In the genomic region with DNA sequence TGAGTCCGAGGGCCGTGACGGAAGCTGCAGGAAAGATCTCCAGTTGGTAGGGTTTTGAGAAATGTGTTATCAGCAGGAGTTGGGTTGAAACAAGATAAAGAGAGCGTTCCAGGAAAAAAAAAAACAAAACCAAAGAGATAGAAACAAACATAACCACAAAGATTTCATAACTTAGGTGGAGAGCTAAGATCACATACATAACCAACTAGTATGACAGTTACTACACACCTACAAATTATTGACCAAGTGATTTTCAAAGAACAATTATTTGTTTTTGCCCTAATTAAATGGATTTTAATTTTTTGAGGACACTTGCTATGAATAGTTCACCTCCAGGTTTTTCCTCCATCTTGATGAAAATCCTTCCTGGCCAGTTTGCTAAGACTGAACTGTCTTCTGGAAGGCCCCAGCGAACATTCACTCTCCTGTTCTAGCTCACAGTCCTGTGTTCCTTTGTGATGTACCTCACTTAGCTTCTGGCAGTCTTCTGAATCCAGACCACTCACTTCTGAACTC, we compare ENCODE assay signal across 20 cellular contexts.
A peak's percentile ranks its signal among the peaks of the same experiment; 100 is the strongest.
DNase-seq lines count a peak whose midpoint lies in the region; ATAC-seq and TF ChIP-seq lines count a peak whose summit lies in the region.
"Had no signal": no experiment of that assay in that cellular context is flagged by ENCODE, and none has a peak within 500 bp of the region (broad histone marks: within the 10 kb centered on the region; RNA-seq: fewer than 3 reads in every experiment).

No MANE protein-coding gene starts in this region.

- peaks cover 0 to 25% of the 10 kb centered on the region in 2 donors for H3K4me1 ChIP-seq in naive thymus-derived CD4-positive, alpha-beta T cell (ENCODE audit: control insufficient read depth in 2 of 2, insufficient read depth in 2 of 2, low read length in 2 of 2)
- H3K4me1 ChIP-seq in neuronal stem cell (ENCODE audit: control insufficient read depth in 2 of 2, insufficient read depth in 1 of 2, low read depth in 1 of 2, low read length in 2 of 2): no peaks in the 10 kb centered on the region
- H3K4me1 ChIP-seq: breast epithelium, SJSA1 had no signal

- intact Hi-C loops in activated CD4-positive, alpha-beta T cell treated with anti-CD3 and anti-CD28 coated beads for 36 hours (cut with DNase I, micrococcal nuclease): loop anchor here in 1 of 2 experiments (10.0 kb wide), 1 partner anchor 788 kb away; no protein-coding TSS in a partner anchor
- intact Hi-C loops in naive thymus-derived CD4-positive, alpha-beta T cell (cut with micrococcal nuclease): loop anchor here (2.0 to 10.0 kb wide), 3 partner anchors 90 to 578 kb away; no protein-coding TSS in a partner anchor
- intact Hi-C loops in posterior cingulate gyrus (cut with DNase I): no loop called here

- peaks cover 0 to 24% (median 0%) of the 10 kb centered on the region in 3 experiments for H3K36me3 ChIP-seq in naive thymus-derived CD4-positive, alpha-beta T cell (ENCODE audit: control insufficient read depth in 2 of 3, insufficient read depth in 3 of 3, low read length in 3 of 3)
- H3K36me3 ChIP-seq in neuronal stem cell (replicated peaks in 1 of 2; ENCODE audit: control insufficient read depth in 2 of 2, insufficient read depth in 2 of 2, low read length in 2 of 2): peaks cover 9 to 36% of the 10 kb centered on the region in 2 donors
- H3K36me3 ChIP-seq: breast epithelium had no signal

- H3K9ac ChIP-seq in neuronal stem cell (ENCODE audit: low read depth, low read length, poor library complexity): no peak overlapping the region

- H2BK5ac ChIP-seq in neuronal stem cell (ENCODE audit: low read length): no peak overlapping the region

- no peak overlapping the region for H4K91ac ChIP-seq in neuronal stem cell (ENCODE audit: low read depth, low read length, poor library complexity)

- no peaks in the 10 kb centered on the region for H3K27me3 Mint-ChIP-seq in activated CD4-positive, alpha-beta T cell treated with anti-CD3 and anti-CD28 coated beads for 36 hours
- H3K27me3 Mint-ChIP-seq in T-helper 1 cell treated with Interleukin-12 subunit alpha and Interleukin-12 subunit beta and Interleukin-4 antibody, amounts not matched to agents 30 μg/mL and 1 μg/mL, for 36 hours (ENCODE audit: low read depth): no peaks in the 10 kb centered on the region
- no peaks in the 10 kb centered on the region for H3K27me3 Mint-ChIP-seq in activated naive CD8-positive, alpha-beta T cell treated with anti-CD3 and anti-CD28 coated beads, Interleukin-2, amount 50 U/mL, for 24 hours
- peaks cover 0 to 3% (median 0%) of the 10 kb centered on the region in 5 donors for H3K27me3 Mint-ChIP-seq in naive thymus-derived CD4-positive, alpha-beta T cell
- H3K27me3 Mint-ChIP-seq in type B pancreatic cell: no peaks in the 10 kb centered on the region
- H3K27me3 Mint-ChIP-seq: B cell had no signal

- peak overlapping the region; percentile 79 for H3K27ac Mint-ChIP-seq in activated CD4-positive, alpha-beta T cell treated with anti-CD3 and anti-CD28 coated beads for 36 hours
- H3K27ac Mint-ChIP-seq in T-helper 1 cell treated with Interleukin-12 subunit alpha and Interleukin-12 subunit beta and Interleukin-4 antibody, amounts not matched to agents 30 μg/mL and 1 μg/mL, for 36 hours: peak overlapping the region; percentile 75
- H3K27ac Mint-ChIP-seq in activated naive CD8-positive, alpha-beta T cell treated with anti-CD3 and anti-CD28 coated beads, Interleukin-2, amount 50 U/mL, for 24 hours: peak overlapping the region; percentile 5
- H3K27ac Mint-ChIP-seq in naive thymus-derived CD4-positive, alpha-beta T cell: peak overlapping the region; percentile 76 to 95 (median 91)
- H3K27ac Mint-ChIP-seq in type B pancreatic cell: no peak overlapping the region

- no peak overlapping the region for H2BK15ac ChIP-seq in neuronal stem cell (ENCODE audit: low read length)

- no peaks in the 10 kb centered on the region for H3K9me3 Mint-ChIP-seq in activated CD4-positive, alpha-beta T cell treated with anti-CD3 and anti-CD28 coated beads for 36 hours (ENCODE audit: low read depth)
- H3K9me3 Mint-ChIP-seq in T-helper 1 cell treated with Interleukin-12 subunit alpha and Interleukin-12 subunit beta and Interleukin-4 antibody, amounts not matched to agents 30 μg/mL and 1 μg/mL, for 36 hours: no peaks in the 10 kb centered on the region
- no peaks in the 10 kb centered on the region for H3K9me3 Mint-ChIP-seq in activated naive CD8-positive, alpha-beta T cell treated with anti-CD3 and anti-CD28 coated beads, Interleukin-2, amount 50 U/mL, for 24 hours
- H3K9me3 Mint-ChIP-seq in naive thymus-derived CD4-positive, alpha-beta T cell: peaks cover 0 to 3% (median 0%) of the 10 kb centered on the region in 11 donors
- H3K9me3 Mint-ChIP-seq in type B pancreatic cell: no peaks in the 10 kb centered on the region

- H3K4me3 ChIP-seq in naive thymus-derived CD4-positive, alpha-beta T cell (ENCODE audit: low read length): no peak overlapping the region
- no peak overlapping the region for H3K4me3 ChIP-seq in neuronal stem cell (ENCODE audit: low read length in 2 of 2)
- H3K4me3 ChIP-seq: breast epithelium, SJSA1 had no signal

- no peaks in the 10 kb centered on the region for H3K27me3 ChIP-seq in naive thymus-derived CD4-positive, alpha-beta T cell (ENCODE audit: control insufficient read depth in 2 of 2, insufficient read depth in 2 of 2, low read length in 2 of 2)
- H3K27me3 ChIP-seq in neuronal stem cell (ENCODE audit: control insufficient read depth in 3 of 3, insufficient read depth in 3 of 3, low read depth in 1 of 3, low read length in 3 of 3): no peaks in the 10 kb centered on the region
- H3K27me3 ChIP-seq: breast epithelium, SJSA1 had no signal

- no peak overlapping the region for H2BK12ac ChIP-seq in neuronal stem cell (ENCODE audit: low read length)

- ATAC-seq in activated CD4-positive, alpha-beta T cell treated with anti-CD3 and anti-CD28 coated beads for 36 hours: peak; percentile 39
- peak; percentile 11 for ATAC-seq in activated naive CD8-positive, alpha-beta T cell treated with anti-CD3 and anti-CD28 coated beads, Interleukin-2, amount 50 U/mL, for 24 hours
- ATAC-seq in naive thymus-derived CD4-positive, alpha-beta T cell: peak; percentile 34

- no CpG with 5 or more reads among the region's 5 CpGs for WGBS in neuronal stem cell (ENCODE audit: extremely low coverage in 2 of 2, insufficient read length in 2 of 2, insufficient replicate concordance in 1 of 2), 2 donors

- peaks cover 43% of the 10 kb centered on the region for H3K4me1 Mint-ChIP-seq in activated CD4-positive, alpha-beta T cell treated with anti-CD3 and anti-CD28 coated beads for 36 hours
- peaks cover 34% of the 10 kb centered on the region for H3K4me1 Mint-ChIP-seq in T-helper 1 cell treated with Interleukin-12 subunit alpha and Interleukin-12 subunit beta and Interleukin-4 antibody, amounts not matched to agents 30 μg/mL and 1 μg/mL, for 36 hours (ENCODE audit: low read depth)
- peaks cover 42% of the 10 kb centered on the region for H3K4me1 Mint-ChIP-seq in activated naive CD8-positive, alpha-beta T cell treated with anti-CD3 and anti-CD28 coated beads, Interleukin-2, amount 50 U/mL, for 24 hours
- peaks cover 24 to 68% (median 61%) of the 10 kb centered on the region in 7 donors for H3K4me1 Mint-ChIP-seq in naive thymus-derived CD4-positive, alpha-beta T cell
- no peaks in the 10 kb centered on the region for H3K4me1 Mint-ChIP-seq in type B pancreatic cell (ENCODE audit: unreplicated experiment)

- peaks cover 50% of the 10 kb centered on the region for H3K36me3 Mint-ChIP-seq in activated CD4-positive, alpha-beta T cell treated with anti-CD3 and anti-CD28 coated beads for 36 hours (ENCODE audit: low read depth)
- H3K36me3 Mint-ChIP-seq in T-helper 1 cell treated with Interleukin-12 subunit alpha and Interleukin-12 subunit beta and Interleukin-4 antibody, amounts not matched to agents 30 μg/mL and 1 μg/mL, for 36 hours (ENCODE audit: low read depth): peaks cover 21% of the 10 kb centered on the region
- H3K36me3 Mint-ChIP-seq in activated naive CD8-positive, alpha-beta T cell treated with anti-CD3 and anti-CD28 coated beads, Interleukin-2, amount 50 U/mL, for 24 hours (ENCODE audit: low read depth): peaks cover 46% of the 10 kb centered on the region
- peaks cover 13 to 44% (median 30%) of the 10 kb centered on the region in 5 donors for H3K36me3 Mint-ChIP-seq in naive thymus-derived CD4-positive, alpha-beta T cell
- H3K36me3 Mint-ChIP-seq in type B pancreatic cell: peaks cover 28% of the 10 kb centered on the region

- no peak overlapping the region for H2AFZ ChIP-seq in neuronal stem cell (ENCODE audit: low read length)

- CTCF ChIA-PET in activated CD4-positive, alpha-beta T cell treated with anti-CD3 and anti-CD28 coated beads for 36 hours (lab: Charles Lee): interaction anchor here (0.7 to 2.8 kb wide), 11 partner anchors 10 to 226 kb away, joined by 3 to 13 read pairs (median 5); no protein-coding TSS in a partner anchor
- CTCF ChIA-PET in naive thymus-derived CD4-positive, alpha-beta T cell (lab: Charles Lee): interaction anchor here (0.7 to 1.8 kb wide), 4 partner anchors 15 to 656 kb away, joined by 3 to 11 read pairs (median 8); no protein-coding TSS in a partner anchor

- H4K8ac ChIP-seq in neuronal stem cell (ENCODE audit: low read depth, low read length): no peak overlapping the region

- peak overlapping the region; percentile 61 for H3K27ac ChIP-seq in naive thymus-derived CD4-positive, alpha-beta T cell (ENCODE audit: low read depth, low read length)
- H3K27ac ChIP-seq in neuronal stem cell (replicated peaks; ENCODE audit: low read length): no peak overlapping the region
- H3K27ac ChIP-seq: 22Rv1, breast epithelium, SJSA1 had no signal

- H3K9me3 ChIP-seq in naive thymus-derived CD4-positive, alpha-beta T cell (ENCODE audit: control insufficient read depth in 2 of 3, low read length in 3 of 3): no peaks in the 10 kb centered on the region
- no peaks in the 10 kb centered on the region for H3K9me3 ChIP-seq in neuronal stem cell (replicated peaks in 1 of 2; ENCODE audit: control insufficient read depth in 2 of 2, insufficient read depth in 1 of 2, low read depth in 1 of 2, low read length in 2 of 2)
- H3K9me3 ChIP-seq: breast epithelium, SJSA1 had no signal

- no peak overlapping the region for H2AK5ac ChIP-seq in neuronal stem cell (ENCODE audit: low read depth, low read length)

- H3K18ac ChIP-seq in neuronal stem cell (ENCODE audit: low read length): no peak overlapping the region

- H3K4ac ChIP-seq in neuronal stem cell (ENCODE audit: low read length): no peak overlapping the region

- no peak overlapping the region for H3K14ac ChIP-seq in neuronal stem cell (ENCODE audit: low read length)

- H3K4me2 ChIP-seq in neuronal stem cell (ENCODE audit: insufficient read depth, low read length, poor library complexity, severe bottlenecking): no peak overlapping the region

- POLR2A ChIA-PET in activated CD4-positive, alpha-beta T cell treated with anti-CD3 and anti-CD28 coated beads for 36 hours (lab: Charles Lee): interaction anchor here (0.6 to 1.0 kb wide), 2 partner anchors 15 to 129 kb away, joined by 3 to 7 read pairs; no protein-coding TSS in a partner anchor
- POLR2A ChIA-PET in naive thymus-derived CD4-positive, alpha-beta T cell (lab: Charles Lee): interaction anchor here (1.2 to 1.3 kb wide), 3 partner anchors 26 to 154 kb away, joined by 3 to 5 read pairs (median 3); no protein-coding TSS in a partner anchor

- no peaks in the 10 kb centered on the region for H3K79me1 ChIP-seq in neuronal stem cell (ENCODE audit: low read depth, low read length)

- no peak for TF ChIP-seq CTCF in type B pancreatic cell (conservative IDR thresholded peaks at IDR 0.05)

- peak overlapping the region; percentile 32 for H3K4me3 Mint-ChIP-seq in activated CD4-positive, alpha-beta T cell treated with anti-CD3 and anti-CD28 coated beads for 36 hours
- peak overlapping the region; percentile 64 for H3K4me3 Mint-ChIP-seq in T-helper 1 cell treated with Interleukin-12 subunit alpha and Interleukin-12 subunit beta and Interleukin-4 antibody, amounts not matched to agents 30 μg/mL and 1 μg/mL, for 36 hours
- H3K4me3 Mint-ChIP-seq in activated naive CD8-positive, alpha-beta T cell treated with anti-CD3 and anti-CD28 coated beads, Interleukin-2, amount 50 U/mL, for 24 hours: no peak overlapping the region
- peak overlapping the region; percentile 59 to 79 (median 70) for H3K4me3 Mint-ChIP-seq in naive thymus-derived CD4-positive, alpha-beta T cell
- H3K4me3 Mint-ChIP-seq in type B pancreatic cell: no peak overlapping the region
- H3K4me3 Mint-ChIP-seq: B cell had no signal

- no peak for DNase-seq in activated CD4-positive, alpha-beta T cell treated with anti-CD3 and anti-CD28 coated beads for 36 hours
- DNase-seq in activated CD4-positive, alpha-beta T cell treated with anti-CD3 and anti-CD28 coated beads, Interleukin-2, amount 50 U/mL, for 4 hours: no peak
- DNase-seq in activated naive CD8-positive, alpha-beta T cell treated with anti-CD3 and anti-CD28 coated beads, Interleukin-2, amount 50 U/mL, for 24 hours: no peak
- DNase-seq in naive thymus-derived CD4-positive, alpha-beta T cell: peak in 4 of 9 donors; percentile 25 to 47 (median 40)
- DNase-seq in posterior cingulate gyrus (no peak), type B pancreatic cell (ENCODE audit: extremely low spot score, unreplicated experiment) (no peak), neuronal stem cell (ENCODE audit: low spot score) (no peak)
- DNase-seq: activated gamma-delta T cell; GOT3; kidney; NCI-H2029; NCI-H526; stimulated activated CD4-positive, alpha-beta T cell treated with anti-CD3 and anti-CD28 coated beads, Interleukin-12 subunit alpha, Interleukin-12 subunit beta, amount 100 ng/mL, for 4 hours; T1000; trophoblast cell had no signal

- H2BK120ac ChIP-seq in neuronal stem cell (ENCODE audit: low read depth, low read length): no peak overlapping the region

- H3K23ac ChIP-seq in neuronal stem cell (ENCODE audit: low read depth, low read length, poor library complexity): no peak overlapping the region

Comparison
In these comparisons a context has a peak if more than half of its experiments do, and no peak if none do; other contexts are left out.
1. H3K4me3 Mint-ChIP-seq: peak in activated CD4-positive, alpha-beta T cell treated with anti-CD3 and anti-CD28 coated beads for 36 hours (single experiment), T-helper 1 cell treated with Interleukin-12 subunit alpha and Interleukin-12 subunit beta and Interleukin-4 antibody, amounts not matched to agents 30 μg/mL and 1 μg/mL, for 36 hours (single experiment) and naive thymus-derived CD4-positive, alpha-beta T cell (10 of 10); none in activated naive CD8-positive, alpha-beta T cell treated with anti-CD3 and anti-CD28 coated beads, Interleukin-2, amount 50 U/mL, for 24 hours (single experiment) and type B pancreatic cell (single experiment).
2. Peak in every context shown above with its lines, with median percentiles within 50 percentile points of each other: ATAC-seq.